In genomic region chr7:135407884-135408283, GRCh38 we compare ENCODE assay signal across 27 cellular contexts.
"Had no signal": no experiment of that assay in that cellular context is flagged by ENCODE, and none has a peak within 500 bp of the region (broad histone marks: within the 10 kb centered on the region; RNA-seq: fewer than 3 reads in every experiment).

No MANE protein-coding gene starts in this region.

- H3K27ac ChIP-seq: colonic mucosa, esophagus muscularis mucosa, foreskin keratinocyte, gastroesophageal sphincter, heart left ventricle, hepatocyte, left lung, neural progenitor cell, psoas muscle, sigmoid colon, stomach, tibial artery had no signal

- H3K27ac Mint-ChIP-seq: naive thymus-derived CD4-positive, alpha-beta T cell; nephron; neural progenitor cell; type B pancreatic cell had no signal

- H3K4me1 Mint-ChIP-seq: neural progenitor cell had no signal

- H3K36me3 ChIP-seq: colonic mucosa, neural progenitor cell had no signal

- H3K27me3 Mint-ChIP-seq: naive thymus-derived CD4-positive, alpha-beta T cell; type B pancreatic cell had no signal

- H3K9me3 Mint-ChIP-seq: naive thymus-derived CD4-positive, alpha-beta T cell; nephron; neural progenitor cell; stimulated activated effector memory CD8-positive, alpha-beta T cell treated with anti-CD3 and anti-CD28 coated beads, Interleukin-12 subunit alpha, Interleukin-12 subunit beta, amount 100 ng/mL, for 72 hours; type B pancreatic cell had no signal

- H3K9me3 ChIP-seq: colonic mucosa, esophagus muscularis mucosa, gastroesophageal sphincter, heart left ventricle, left lung, psoas muscle, sigmoid colon, stomach, tibial artery had no signal

- H3K4me3 ChIP-seq: colonic mucosa, esophagus muscularis mucosa, gastroesophageal sphincter, heart left ventricle, hepatocyte, left lung, neural progenitor cell, psoas muscle, sigmoid colon, stomach, tibial artery had no signal

- FAIRE-seq: endothelial cell of umbilical vein had no signal

- H3K4me1 ChIP-seq: colonic mucosa, esophagus muscularis mucosa, heart left ventricle, left lung, neural progenitor cell, sigmoid colon, stomach, tibial artery had no signal

- DNase-seq: colonic mucosa; dermis blood vessel endothelial cell; effector memory CD4-positive, alpha-beta T cell; foreskin keratinocyte; heart left ventricle; left cardiac atrium; left lung; mesenchymal stem cell; midbrain; naive thymus-derived CD4-positive, alpha-beta T cell; posterior cingulate gyrus; psoas muscle; right cardiac atrium; sigmoid colon; stimulated activated CD4-positive, alpha-beta T cell treated with anti-CD3 and anti-CD28 coated beads, Interleukin-2, amount 100 ng/mL, for 24 hours; stimulated activated CD4-positive, alpha-beta T cell treated with anti-CD3 and anti-CD28 coated beads, Interleukin-4, amount 100 ng/mL, for 24 hours; stimulated activated naive CD4-positive, alpha-beta T cell treated with Interleukin-2 at 50 U/mL for 16 hours; stomach; tibial artery had no signal

- H3K4me3 Mint-ChIP-seq: naive thymus-derived CD4-positive, alpha-beta T cell; nephron; neural progenitor cell; stimulated activated effector memory CD8-positive, alpha-beta T cell treated with anti-CD3 and anti-CD28 coated beads, Interleukin-12 subunit alpha, Interleukin-12 subunit beta, amount 100 ng/mL, for 72 hours; type B pancreatic cell had no signal

- H3K4me2 ChIP-seq: hepatocyte, neural progenitor cell had no signal

- ATAC-seq: foreskin keratinocyte; gastroesophageal sphincter; heart left ventricle; left cardiac atrium; left lung; naive thymus-derived CD4-positive, alpha-beta T cell; psoas muscle; right cardiac atrium; stimulated activated effector memory CD8-positive, alpha-beta T cell treated with anti-CD3 and anti-CD28 coated beads, Interleukin-12 subunit alpha, Interleukin-12 subunit beta, amount 100 ng/mL, for 72 hours had no signal

- H3K27me3 ChIP-seq: colonic mucosa, esophagus muscularis mucosa, foreskin keratinocyte, gastroesophageal sphincter, heart left ventricle, hepatocyte, left lung, neural progenitor cell, sigmoid colon, stomach, tibial artery had no signal
